ENCODE assay signal across 8 cellular contexts in the genomic region with DNA sequence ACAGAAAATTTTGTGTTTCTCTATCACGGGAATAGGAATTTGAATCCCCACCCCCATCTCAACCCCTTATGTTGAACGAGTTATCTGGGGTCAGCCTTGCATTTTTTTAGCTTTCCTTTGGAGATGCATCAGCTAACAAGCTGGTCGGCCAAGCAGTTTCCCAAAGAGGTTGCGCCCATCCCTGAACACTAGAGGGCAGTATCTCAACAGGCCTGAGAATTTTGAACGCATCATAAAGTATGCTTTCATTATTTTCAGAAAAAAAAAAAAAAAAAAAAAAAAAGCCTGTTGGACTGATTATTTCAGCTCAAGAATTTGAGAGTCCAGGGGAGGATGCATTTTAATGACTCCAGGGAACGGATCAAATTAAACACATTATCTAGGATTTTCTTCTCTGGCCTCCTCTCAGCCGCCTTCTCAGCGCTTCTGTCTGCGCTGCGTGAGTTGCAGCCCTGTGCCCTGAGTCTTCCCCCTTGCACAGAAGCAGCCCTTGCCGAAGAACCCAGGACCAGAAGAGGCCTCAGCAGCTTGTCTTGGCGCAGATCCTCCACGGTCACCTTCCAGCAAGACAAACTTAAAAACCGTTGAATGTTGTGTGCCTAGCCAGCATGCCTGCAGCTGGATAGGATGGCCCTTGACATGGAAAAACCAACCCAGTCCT.
A peak's percentile ranks its signal among the peaks of the same experiment; 100 is the strongest.
DNase-seq lines count a peak whose midpoint lies in the region; ATAC-seq, FAIRE-seq and TF ChIP-seq lines count a peak whose summit lies in the region.

No MANE protein-coding gene starts in this region.

- peak; percentile 61 to 68; a peak in 4 of 5 replicates for TF ChIP-seq RAD21 in A549 (conservative IDR thresholded peaks at IDR 0.05 in 1 of 2, IDR thresholded peaks at IDR 0.05 in 1 of 2)

- H3K9me3 ChIP-seq in A549, result no peaks in the 10 kb centered on the region

- DNase-seq in A549 (ENCODE audit: low read depth in 1 of 2, low spot score in 1 of 2) (peak; percentile 26 to 58), GM12892 (ENCODE audit: insufficient read length) (no peak), NCI-H146 (lab: John Stamatoyannopoulos, UW) (peak; percentile 29), UCSD-AML1 (lab: John Stamatoyannopoulos, UW; ENCODE audit: unreplicated experiment) (peak; percentile 37), cerebellar cortex (ENCODE audit: low spot score) (peak; percentile 34), left kidney (ENCODE audit: low read depth, low spot score) (peak; percentile 83)
- peak; percentile 45 for DNase-seq in stimulated activated CD4-positive, alpha-beta T cell treated with anti-CD3 and anti-CD28 coated beads, Interleukin-4, amount 100 ng/mL, for 1 hour

- H3K4me1 ChIP-seq in A549, result no peaks in the 10 kb centered on the region

- FAIRE-seq in A549 (lab: Jason Lieb, UNC), result no peak
- FAIRE-seq in GM12892 (lab: Jason Lieb, UNC), result peak; percentile 54

- peak; percentile 72 for TF ChIP-seq CTCF in A549 (IDR thresholded peaks at IDR 0.05)

- no peak for TF ChIP-seq EP300 in A549 (IDR thresholded peaks at IDR 0.05)

- peak overlapping the region; percentile 19; the same call in 1 of the 3 replicates for H3K4me2 ChIP-seq in A549

- TF ChIP-seq POLR2A in A549 (IDR thresholded peaks at IDR 0.05; ENCODE audit: low read length) (no peak), GM12892 (IDR thresholded peaks at IDR 0.05; ENCODE audit: low read depth, low read length) (no peak)

- POLR2A ChIA-PET in A549 (lab: Yijun Ruan, JAX), result no interaction called here

- CTCF ChIA-PET in A549 (lab: Yijun Ruan, JAX), result interaction anchor here (0.6 to 3.8 kb wide), 30 partner anchors 8 to 726 kb away, joined by 3 to 23 read pairs (median 4); no protein-coding TSS in a partner anchor

- no peak overlapping the region for H3K4me3 ChIP-seq in A549

- peak; percentile 72 to 89; a peak in 4 of 6 replicates for ATAC-seq in A549
- no peak for ATAC-seq in GM18498 (IDR thresholded peaks at IDR 0.05; ENCODE audit: unreplicated experiment)

- WGBS in A549 (ENCODE audit: missing lambda C conversion rate), result 31% methylated on average over 14 of the region's 14 CpGs

- H3K27ac ChIP-seq in A549, result no peak overlapping the region

TF ChIP-seq in A549, 52 proteins besides CTCF, POLR2A, EP300 and RAD21:
- 0 out of 3 replicates have a peak, but pooled peaks have one; percentile 18 for TF ChIP-seq SMC3 (IDR thresholded peaks at IDR 0.05)
- TF ChIP-seq PHF8 (IDR thresholded peaks at IDR 0.05; ENCODE audit: borderline replicate concordance, low read depth), result no peak
